Comparison of ENCODE assay signal across 1 cellular context in genomic region chr2:85319811-85320210, GRCh38.
TF ChIP-seq lines count a peak whose summit lies in the region.

No MANE protein-coding gene starts in this region.

TF ChIP-seq in GM23338, 12 proteins besides CTCF, POLR2A, EP300 and RAD21:
- no peak for TF ChIP-seq EZH2 (IDR thresholded peaks at IDR 0.05; ENCODE audit: low read depth, unreplicated experiment)
- TF ChIP-seq ZNF331 (CRISPR knock-in tag; IDR thresholded peaks at IDR 0.05; ENCODE audit: low read depth), result no peak
- TF ChIP-seq ZNF114 (CRISPR knock-in tag; IDR thresholded peaks at IDR 0.05), result no peak
- TF ChIP-seq NANOG (IDR thresholded peaks at IDR 0.05; ENCODE audit: borderline replicate concordance), result no peak
- TF ChIP-seq JUNB (IDR thresholded peaks at IDR 0.05; ENCODE audit: unreplicated experiment), result no peak
- no peak for TF ChIP-seq CREB1 (CRISPR knock-in tag; IDR thresholded peaks at IDR 0.05; ENCODE audit: low read depth)
- TF ChIP-seq EZH2phosphoT487 (IDR thresholded peaks at IDR 0.05; ENCODE audit: unreplicated experiment), result no peak
- TF ChIP-seq ETS1 (IDR thresholded peaks at IDR 0.05), result no peak
- no peak for TF ChIP-seq REST (IDR thresholded peaks at IDR 0.05; ENCODE audit: unreplicated experiment)
- no peak for TF ChIP-seq POLR2AphosphoS5 (IDR thresholded peaks at IDR 0.05; ENCODE audit: low read depth)
- TF ChIP-seq ZNF462 (CRISPR knock-in tag; IDR thresholded peaks at IDR 0.05), result no peak
- TF ChIP-seq STAT1 (IDR thresholded peaks at IDR 0.05; ENCODE audit: unreplicated experiment), result no peak
